Comparison of ENCODE assay signal across 31 cellular contexts in the genomic region with DNA sequence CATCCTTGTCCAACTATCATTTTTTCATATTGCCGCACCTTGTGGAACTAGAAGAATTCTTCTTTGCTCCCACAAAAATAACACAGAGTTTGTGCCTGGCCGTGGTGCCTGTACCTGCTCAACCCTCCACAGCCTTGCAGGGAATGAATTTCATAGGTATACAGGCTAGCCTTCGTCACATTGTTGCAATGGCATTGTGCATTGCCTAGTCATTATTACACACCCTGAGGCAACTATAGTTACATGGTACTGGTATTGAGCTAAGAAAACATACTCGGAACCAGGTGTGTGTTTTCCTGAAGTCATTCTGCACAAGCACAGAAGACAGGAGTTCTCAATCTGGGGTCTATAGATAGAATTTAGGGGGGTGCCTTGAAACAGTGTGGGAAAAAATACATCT.
"Had no signal": no experiment of that assay in that cellular context is flagged by ENCODE, and none has a peak within 500 bp of the region (broad histone marks: within the 10 kb centered on the region; RNA-seq: fewer than 3 reads in every experiment).

No MANE protein-coding gene starts in this region.

- H3K36me3 Mint-ChIP-seq: activated naive CD8-positive, alpha-beta T cell; brain had no signal

- H3K27ac Mint-ChIP-seq: activated CD4-positive, alpha-beta T cell treated with anti-CD3 and anti-CD28 coated beads, Interleukin-2, amount 10 ng/mL, durations not matched to agents 7 days and 5 days; activated CD8-positive, alpha-beta T cell treated with anti-CD3 and anti-CD28 coated beads for 36 hours; activated naive CD8-positive, alpha-beta T cell; activated T-helper 17 cell treated with anti-CD3 and anti-CD28 coated beads, Interleukin-2, amount 50 U/mL, for 72 hours; brain; T-helper 17 cell; T-helper 2 cell treated with Interferon-gamma antibody and Interleukin-4, amounts not matched to agents 5 μg/mL and 100 μg/mL, for 36 hours had no signal

- H3K36me3 ChIP-seq: colonic mucosa had no signal

- H3K4me3 ChIP-seq: colonic mucosa had no signal

- FAIRE-seq: endometrium, endothelial cell of umbilical vein, frontal cortex had no signal

- H3K4me3 Mint-ChIP-seq: activated CD4-positive, alpha-beta T cell treated with anti-CD3 and anti-CD28 coated beads, Interleukin-2, amount 10 ng/mL, durations not matched to agents 7 days and 5 days; activated CD8-positive, alpha-beta T cell treated with anti-CD3 and anti-CD28 coated beads for 36 hours; activated naive CD8-positive, alpha-beta T cell; activated T-cell treated with anti-CD3 and anti-CD28 coated beads, Interleukin-2, amount 50 U/mL, for 4 hours; activated T-helper 17 cell treated with anti-CD3 and anti-CD28 coated beads, Interleukin-2, amount 50 U/mL, for 72 hours; brain; T-helper 17 cell; T-helper 2 cell treated with Interferon-gamma antibody and Interleukin-4, amounts not matched to agents 5 μg/mL and 100 μg/mL, for 36 hours had no signal

- H3K4me1 Mint-ChIP-seq: activated CD4-positive, alpha-beta T cell treated with anti-CD3 and anti-CD28 coated beads, Interleukin-2, amount 10 ng/mL, durations not matched to agents 7 days and 5 days; activated T-helper 17 cell treated with anti-CD3 and anti-CD28 coated beads, Interleukin-2, amount 50 U/mL, for 72 hours; T-helper 17 cell had no signal

- DNase-seq: activated CD4-positive, alpha-beta T cell treated with anti-CD3 and anti-CD28 coated beads for 1 hour; activated CD4-positive, alpha-beta T cell treated with anti-CD3 and anti-CD28 coated beads for 4 hours; activated CD4-positive, alpha-beta T cell treated with anti-CD3 and anti-CD28 coated beads, Interleukin-2, amount 10 ng/mL, durations not matched to agents 7 days and 5 days; activated CD4-positive, alpha-beta T cell treated with anti-CD3 and anti-CD28 coated beads, Interleukin-2, amount 50 U/mL, for 4 hours; activated CD4-positive, CD25-positive, alpha-beta regulatory T cell; activated CD8-positive, alpha-beta memory T cell treated with anti-CD3 and anti-CD28 coated beads for 24 hours; activated CD8-positive, alpha-beta T cell treated with anti-CD3 and anti-CD28 coated beads for 36 hours; activated effector memory CD4-positive, alpha-beta T cell treated with Interleukin-2 at 50 U/mL for 16 hours; activated gamma-delta T cell treated with Interleukin-2 at 50 U/mL for 16 hours; activated naive CD4-positive, alpha-beta T cell treated with anti-CD3 and anti-CD28 coated beads, Interleukin-2, amount 50 U/mL, for 16 hours; activated naive CD4-positive, alpha-beta T cell treated with Interleukin-2 at 50 U/mL for 16 hours; activated T-cell treated with anti-CD3 and anti-CD28 coated beads, Interleukin-2, amount 50 U/mL, for 4 hours; amniotic stem cell; anterior cingulate cortex; central memory CD4-positive, alpha-beta T cell; cerebellar nuclear complex; colonic mucosa; effector CD8-positive, alpha-beta T cell; foreskin fibroblast; head of caudate nucleus; T-helper 1 cell; T-helper 17 cell; T1000 had no signal

- H3K27ac ChIP-seq: colonic mucosa had no signal

- ATAC-seq: activated CD8-positive, alpha-beta T cell treated with anti-CD3 and anti-CD28 coated beads for 36 hours; activated T-cell treated with anti-CD3 and anti-CD28 coated beads, Interleukin-2, amount 50 U/mL, for 4 hours; activated T-helper 17 cell treated with anti-CD3 and anti-CD28 coated beads, Interleukin-2, amount 50 U/mL, for 72 hours; esophagus mucosa; T-helper 17 cell had no signal

- H3K27me3 ChIP-seq: colonic mucosa had no signal

- H3K4me1 ChIP-seq: colonic mucosa had no signal

- H3K9me3 ChIP-seq: colonic mucosa had no signal

- H3K9me3 Mint-ChIP-seq: activated CD4-positive, alpha-beta T cell treated with anti-CD3 and anti-CD28 coated beads, Interleukin-2, amount 10 ng/mL, durations not matched to agents 7 days and 5 days; activated CD8-positive, alpha-beta T cell treated with anti-CD3 and anti-CD28 coated beads for 36 hours; brain; T-helper 2 cell treated with Interferon-gamma antibody and Interleukin-4, amounts not matched to agents 5 μg/mL and 100 μg/mL, for 36 hours had no signal

- H3K27me3 Mint-ChIP-seq: activated CD4-positive, alpha-beta T cell treated with anti-CD3 and anti-CD28 coated beads, Interleukin-2, amount 10 ng/mL, durations not matched to agents 7 days and 5 days; T-helper 17 cell had no signal
